In genomic region chr14:96568646-96569045, GRCh38 we compare ENCODE assay signal across 30 cellular contexts.
"Had no signal": no experiment of that assay in that cellular context is flagged by ENCODE, and none has a peak within 500 bp of the region (broad histone marks: within the 10 kb centered on the region; RNA-seq: fewer than 3 reads in every experiment).

No MANE protein-coding gene starts in this region.

- H3K4me3 Mint-ChIP-seq: mesothelial cell of epicardium; naive thymus-derived CD4-positive, alpha-beta T cell; nephron; neural progenitor cell; stimulated activated naive CD8-positive, alpha-beta T cell treated with anti-CD3 and anti-CD28 coated beads, Interleukin-15, amount 100 ng/mL, for 72 hours had no signal

- H3K4me3 ChIP-seq: dorsolateral prefrontal cortex, heart right ventricle, left lung, mucosa of descending colon, neural progenitor cell, right lobe of liver, suprapubic skin, transverse colon, upper lobe of right lung, uterus had no signal

- H2AFZ ChIP-seq: neural progenitor cell, parathyroid adenoma had no signal

- H3K27me3 Mint-ChIP-seq: naive thymus-derived CD4-positive, alpha-beta T cell; progenitor cell of endocrine pancreas; stimulated activated naive CD8-positive, alpha-beta T cell treated with anti-CD3 and anti-CD28 coated beads, Interleukin-15, amount 100 ng/mL, for 72 hours had no signal

- H3K27ac Mint-ChIP-seq: mesothelial cell of epicardium; naive thymus-derived CD4-positive, alpha-beta T cell; nephron; neural progenitor cell; progenitor cell of endocrine pancreas; stimulated activated naive CD8-positive, alpha-beta T cell treated with anti-CD3 and anti-CD28 coated beads, Interleukin-15, amount 100 ng/mL, for 72 hours had no signal

- FAIRE-seq: islet of Langerhans, small intestine had no signal

- H3K27me3 ChIP-seq: dorsolateral prefrontal cortex, heart right ventricle, left lung, neural progenitor cell, right lobe of liver, suprapubic skin, transverse colon, upper lobe of right lung, uterus had no signal

- H3K4me1 ChIP-seq: heart right ventricle, left lung, parathyroid adenoma, transverse colon, upper lobe of right lung, uterus had no signal

- H3K9me3 Mint-ChIP-seq: mesothelial cell of epicardium; naive thymus-derived CD4-positive, alpha-beta T cell; nephron; neural progenitor cell; stimulated activated naive CD8-positive, alpha-beta T cell treated with anti-CD3 and anti-CD28 coated beads, Interleukin-15, amount 100 ng/mL, for 72 hours had no signal

- H3K9ac ChIP-seq: neural progenitor cell, parathyroid adenoma had no signal

- H3K4me1 Mint-ChIP-seq: stimulated activated naive CD8-positive, alpha-beta T cell treated with anti-CD3 and anti-CD28 coated beads, Interleukin-15, amount 100 ng/mL, for 72 hours had no signal

- H3K79me2 ChIP-seq: parathyroid adenoma had no signal

- H3K27ac ChIP-seq: dorsolateral prefrontal cortex, heart right ventricle, left lung, neural progenitor cell, parathyroid adenoma, right lobe of liver, suprapubic skin, transverse colon, upper lobe of right lung, uterus had no signal

- H3K36me3 ChIP-seq: uterus had no signal

- H3K4me2 ChIP-seq: neural progenitor cell had no signal

- DNase-seq: dorsolateral prefrontal cortex; effector CD4-positive, alpha-beta T cell; foreskin melanocyte; glutamatergic neuron; heart right ventricle; hippocampal formation; left cardiac atrium; left lung; mesenchymal stem cell; mucosa of descending colon; naive thymus-derived CD4-positive, alpha-beta T cell; right lobe of liver; small intestine; stimulated activated CD4-positive, alpha-beta T cell treated with anti-CD3 and anti-CD28 coated beads, Interleukin-12 subunit alpha, Interleukin-12 subunit beta, amount 100 ng/mL, for 4 hours; stimulated activated CD4-positive, alpha-beta T cell treated with anti-CD3 and anti-CD28 coated beads, Interleukin-1b, Interleukin-23, amount 100 ng/mL, for 48 hours; stimulated activated CD4-positive, alpha-beta T cell treated with anti-CD3 and anti-CD28 coated beads, Interleukin-4, amount 100 ng/mL, for 1 hour; stimulated activated CD8-positive, alpha-beta memory T cell treated with anti-CD3 and anti-CD28 coated beads, Interleukin-4, amount 100 ng/mL, for 48 hours; stimulated activated naive CD4-positive, alpha-beta T cell; stimulated activated naive CD8-positive, alpha-beta T cell treated with anti-CD3 and anti-CD28 coated beads, Interleukin-15, amount 100 ng/mL, for 72 hours; transverse colon; upper lobe of right lung; uterus had no signal

- H3K9me3 ChIP-seq: heart right ventricle, left lung, mucosa of descending colon, right lobe of liver, suprapubic skin, transverse colon, upper lobe of right lung, uterus had no signal

- ATAC-seq: esophagus mucosa; heart right ventricle; left cardiac atrium; left lung; mucosa of descending colon; naive thymus-derived CD4-positive, alpha-beta T cell; right lobe of liver; stimulated activated naive CD8-positive, alpha-beta T cell treated with anti-CD3 and anti-CD28 coated beads, Interleukin-15, amount 100 ng/mL, for 72 hours; upper lobe of right lung had no signal
